Comparison of ENCODE assay signal across 1 cellular context in the genomic region with DNA sequence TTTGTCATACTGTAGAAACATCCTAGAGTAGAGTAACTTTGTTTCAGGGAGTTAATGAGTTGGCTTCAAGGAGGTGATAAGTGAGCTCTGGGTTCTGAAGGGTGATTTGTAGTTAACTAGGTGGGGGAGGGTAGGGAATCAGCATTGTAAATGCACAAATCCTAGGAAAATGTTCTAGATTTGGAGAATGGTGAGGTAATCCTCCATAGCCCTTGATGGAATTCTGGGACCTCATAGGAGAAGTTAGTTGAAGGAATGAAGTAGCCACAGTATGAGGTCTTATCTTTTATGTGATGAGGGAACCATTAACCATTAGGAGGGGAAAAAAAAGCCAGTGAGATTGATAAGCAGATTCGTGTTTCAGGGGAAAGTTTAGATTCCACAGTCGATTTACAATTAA.
TF ChIP-seq lines count a peak whose summit lies in the region.

No MANE protein-coding gene starts in this region.

TF ChIP-seq in K562, 482 proteins besides CTCF, POLR2A, EP300 and RAD21 (continued from another document):
- TF ChIP-seq, protein P1, sequence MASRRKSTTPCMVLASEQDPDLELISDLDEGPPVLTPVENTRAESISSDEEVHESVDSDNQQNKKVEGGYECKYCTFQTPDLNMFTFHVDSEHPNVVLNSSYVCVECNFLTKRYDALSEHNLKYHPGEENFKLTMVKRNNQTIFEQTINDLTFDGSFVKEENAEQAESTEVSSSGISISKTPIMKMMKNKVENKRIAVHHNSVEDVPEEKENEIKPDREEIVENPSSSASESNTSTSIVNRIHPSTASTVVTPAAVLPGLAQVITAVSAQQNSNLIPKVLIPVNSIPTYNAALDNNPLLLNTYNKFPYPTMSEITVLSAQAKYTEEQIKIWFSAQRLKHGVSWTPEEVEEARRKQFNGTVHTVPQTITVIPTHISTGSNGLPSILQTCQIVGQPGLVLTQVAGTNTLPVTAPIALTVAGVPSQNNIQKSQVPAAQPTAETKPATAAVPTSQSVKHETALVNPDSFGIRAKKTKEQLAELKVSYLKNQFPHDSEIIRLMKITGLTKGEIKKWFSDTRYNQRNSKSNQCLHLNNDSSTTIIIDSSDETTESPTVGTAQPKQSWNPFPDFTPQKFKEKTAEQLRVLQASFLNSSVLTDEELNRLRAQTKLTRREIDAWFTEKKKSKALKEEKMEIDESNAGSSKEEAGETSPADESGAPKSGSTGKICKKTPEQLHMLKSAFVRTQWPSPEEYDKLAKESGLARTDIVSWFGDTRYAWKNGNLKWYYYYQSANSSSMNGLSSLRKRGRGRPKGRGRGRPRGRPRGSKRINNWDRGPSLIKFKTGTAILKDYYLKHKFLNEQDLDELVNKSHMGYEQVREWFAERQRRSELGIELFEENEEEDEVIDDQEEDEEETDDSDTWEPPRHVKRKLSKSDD (conservative IDR thresholded peaks at IDR 0.05; ENCODE audit: low read length) = no peak
- no peak for TF ChIP-seq EP400 (IDR thresholded peaks at IDR 0.05)
- no peak for TF ChIP-seq MAFG (tag; conservative IDR thresholded peaks at IDR 0.05)
